ENCODE assay signal across 8 cellular contexts in the genomic region with DNA sequence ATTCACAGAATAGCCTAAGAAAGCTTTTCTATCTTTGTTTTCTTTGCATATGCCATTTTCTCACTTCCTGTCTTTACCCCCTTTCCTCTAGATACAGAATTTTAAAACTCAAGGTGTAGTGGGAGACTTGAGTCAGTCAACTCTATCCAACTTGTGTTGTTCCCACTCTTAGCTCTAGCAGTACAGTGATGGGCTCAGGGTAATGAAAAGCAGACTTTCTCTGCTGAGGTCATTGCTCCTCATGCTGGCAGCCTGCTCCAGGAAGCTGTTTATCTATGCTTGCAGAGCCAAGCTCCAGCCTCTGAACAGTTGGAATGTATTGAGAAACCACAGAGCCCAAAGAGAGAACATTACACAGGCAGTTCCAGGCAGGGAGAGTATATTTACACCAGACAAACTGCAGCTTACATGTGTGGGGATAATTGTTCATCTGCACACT.
A peak's percentile ranks its signal among the peaks of the same experiment; 100 is the strongest.
DNase-seq lines count a peak whose midpoint lies in the region; ATAC-seq and TF ChIP-seq lines count a peak whose summit lies in the region.

No MANE protein-coding gene starts in this region.

- CTCF ChIA-PET in CD4-positive, alpha-beta T cell (lab: Charles Lee) = no interaction called here

- no peak overlapping the region for H3K9ac ChIP-seq in rectal smooth muscle tissue (ENCODE audit: low read length)

- H3K27ac ChIP-seq in rectal smooth muscle tissue (ENCODE audit: low read depth, low read length) = peak overlapping the region; percentile 83
- H3K27ac ChIP-seq in CD4-positive, alpha-beta T cell (ENCODE audit: low read depth, low read length) = no peak overlapping the region

- no peak for TF ChIP-seq CTCF in CD4-positive, alpha-beta T cell (IDR thresholded peaks at IDR 0.05)

- H3K36me3 Mint-ChIP-seq in activated naive CD8-positive, alpha-beta T cell treated with anti-CD3 and anti-CD28 coated beads, Interleukin-2, amount 50 U/mL, for 24 hours (ENCODE audit: low read depth) = peaks cover 1% of the 10 kb centered on the region
- no peaks in the 10 kb centered on the region for H3K36me3 Mint-ChIP-seq in CD4-positive, alpha-beta T cell (ENCODE audit: low read depth)

- H3K4me3 ChIP-seq in MG63 = no peak overlapping the region
- no peak overlapping the region for H3K4me3 ChIP-seq in rectal smooth muscle tissue (ENCODE audit: low read length)

- H3K4me3 Mint-ChIP-seq in activated naive CD8-positive, alpha-beta T cell treated with anti-CD3 and anti-CD28 coated beads, Interleukin-2, amount 50 U/mL, for 24 hours = no peak overlapping the region
- H3K4me3 Mint-ChIP-seq in CD4-positive, alpha-beta T cell = no peak overlapping the region

- intact Hi-C loops in Right ventricle myocardium superior (cut with DNase I) = no loop called here
- intact Hi-C loops in CD4-positive, alpha-beta T cell (cut with DNase I, micrococcal nuclease) = no loop called here

- POLR2A ChIA-PET in CD4-positive, alpha-beta T cell (lab: Charles Lee) = no interaction called here

- peaks cover 43% of the 10 kb centered on the region for H3K4me1 Mint-ChIP-seq in activated naive CD8-positive, alpha-beta T cell treated with anti-CD3 and anti-CD28 coated beads, Interleukin-2, amount 50 U/mL, for 24 hours
- peaks cover 21% of the 10 kb centered on the region for H3K4me1 Mint-ChIP-seq in CD4-positive, alpha-beta T cell (ENCODE audit: low read depth)

- H3K27me3 Mint-ChIP-seq in activated naive CD8-positive, alpha-beta T cell treated with anti-CD3 and anti-CD28 coated beads, Interleukin-2, amount 50 U/mL, for 24 hours = no peaks in the 10 kb centered on the region
- no peaks in the 10 kb centered on the region for H3K27me3 Mint-ChIP-seq in CD4-positive, alpha-beta T cell

- peak overlapping the region; percentile 50 for H3K27ac Mint-ChIP-seq in activated naive CD8-positive, alpha-beta T cell treated with anti-CD3 and anti-CD28 coated beads, Interleukin-2, amount 50 U/mL, for 24 hours
- no peak overlapping the region for H3K27ac Mint-ChIP-seq in CD4-positive, alpha-beta T cell

- DNase-seq in DMS53 treated with DMSO at 0.1 percent for 48 hours (lab: John Stamatoyannopoulos, UW; ENCODE audit: unreplicated experiment) = peak; percentile 7
- DNase-seq in MG63 = peak; percentile 87
- no peak for DNase-seq in activated naive CD8-positive, alpha-beta T cell treated with anti-CD3 and anti-CD28 coated beads, Interleukin-2, amount 50 U/mL, for 24 hours
- peak; percentile 80 for DNase-seq in Right ventricle myocardium superior
- no peak for DNase-seq in CD4-positive, alpha-beta T cell

- H3K9me3 ChIP-seq in MG63 = no peaks in the 10 kb centered on the region
- H3K9me3 ChIP-seq in CD4-positive, alpha-beta T cell (ENCODE audit: control insufficient read depth, low read length) = no peaks in the 10 kb centered on the region

- no peaks in the 10 kb centered on the region for H3K27me3 ChIP-seq in MG63
- H3K27me3 ChIP-seq in rectal smooth muscle tissue (ENCODE audit: control insufficient read depth, insufficient read depth, low read length) = no peaks in the 10 kb centered on the region
- H3K27me3 ChIP-seq in CD4-positive, alpha-beta T cell (ENCODE audit: control insufficient read depth, insufficient read depth, low read length) = no peaks in the 10 kb centered on the region

- peaks cover 34% of the 10 kb centered on the region for H3K4me1 ChIP-seq in rectal smooth muscle tissue (ENCODE audit: control insufficient read depth, insufficient read depth, low read length)

- H3K9me3 Mint-ChIP-seq in activated naive CD8-positive, alpha-beta T cell treated with anti-CD3 and anti-CD28 coated beads, Interleukin-2, amount 50 U/mL, for 24 hours = no peaks in the 10 kb centered on the region
- no peaks in the 10 kb centered on the region for H3K9me3 Mint-ChIP-seq in CD4-positive, alpha-beta T cell

- H3K36me3 ChIP-seq in MG63 = no peaks in the 10 kb centered on the region; the same call in 1 of the 2 replicates
- no peaks in the 10 kb centered on the region for H3K36me3 ChIP-seq in rectal smooth muscle tissue (ENCODE audit: control insufficient read depth, insufficient read depth, low read length)

- ATAC-seq in activated naive CD8-positive, alpha-beta T cell treated with anti-CD3 and anti-CD28 coated beads, Interleukin-2, amount 50 U/mL, for 24 hours = peak; percentile 59
- ATAC-seq in Right ventricle myocardium superior (ENCODE audit: poor library complexity) = peak; percentile 99
- ATAC-seq in GM18868 (IDR thresholded peaks at IDR 0.05; ENCODE audit: unreplicated experiment) = no peak
- no peak for ATAC-seq in GM19035 (IDR thresholded peaks at IDR 0.05; ENCODE audit: unreplicated experiment)
- ATAC-seq in CD4-positive, alpha-beta T cell (ENCODE audit: poor library complexity) = no peak

Comparison
In these comparisons a context has a peak if more than half of its experiments do, and no peak if none do; other contexts are left out.
1. DNase-seq: peak in DMS53 treated with DMSO at 0.1 percent for 48 hours (single experiment), MG63 (single experiment) and Right ventricle myocardium superior (single experiment); none in activated naive CD8-positive, alpha-beta T cell treated with anti-CD3 and anti-CD28 coated beads, Interleukin-2, amount 50 U/mL, for 24 hours (single experiment) and CD4-positive, alpha-beta T cell (0 of 10).
2. ATAC-seq: peak in activated naive CD8-positive, alpha-beta T cell treated with anti-CD3 and anti-CD28 coated beads, Interleukin-2, amount 50 U/mL, for 24 hours (single experiment) and Right ventricle myocardium superior (single experiment); none in GM18868 (single experiment), GM19035 (single experiment) and CD4-positive, alpha-beta T cell (single experiment).